ENCODE assay signal across 15 cellular contexts in the genomic region with DNA sequence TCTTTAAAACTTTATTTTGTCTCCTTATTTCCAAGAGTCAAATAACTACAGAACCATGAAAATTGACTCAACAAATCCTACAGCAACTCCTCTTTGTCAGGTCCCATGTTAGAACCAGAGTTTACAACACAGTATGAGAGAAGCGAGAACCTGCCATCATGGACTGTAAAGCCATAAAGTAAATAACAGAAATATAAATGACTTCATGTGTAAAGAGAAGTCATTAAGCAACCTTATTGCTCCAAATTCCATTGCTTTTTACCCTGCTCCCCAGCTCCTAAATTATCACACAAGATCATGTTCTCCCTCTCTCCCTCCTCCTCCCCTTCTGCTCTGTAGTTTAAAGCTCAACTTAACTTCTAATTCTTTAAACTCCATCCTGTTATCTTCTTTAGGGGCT.
DNase-seq lines count a peak whose midpoint lies in the region; ATAC-seq, FAIRE-seq and TF ChIP-seq lines count a peak whose summit lies in the region.
"Had no signal": no experiment of that assay in that cellular context is flagged by ENCODE, and none has a peak within 500 bp of the region (broad histone marks: within the 10 kb centered on the region; RNA-seq: fewer than 3 reads in every experiment).

No MANE protein-coding gene starts in this region.

- no peak for FAIRE-seq in small intestine (lab: Jason Lieb, UNC)
- FAIRE-seq: HTR-8/SVneo had no signal

- H3K27ac ChIP-seq in ascending aorta: peak overlapping the region; percentile 13 to 35
- no peak overlapping the region for H3K27ac ChIP-seq in iPS-20b (ENCODE audit: low read length)
- no peak overlapping the region for H3K27ac ChIP-seq in small intestine (ENCODE audit: low read depth in 1 of 2, low read length in 1 of 2)
- H3K27ac ChIP-seq: neutrophil had no signal

- ATAC-seq in HG02840 (IDR thresholded peaks at IDR 0.05; ENCODE audit: low FRiP score, unreplicated experiment): no peak

- no peaks in the 10 kb centered on the region for H3K9me3 ChIP-seq in ascending aorta
- H3K9me3 ChIP-seq in iPS-20b (ENCODE audit: insufficient read depth, low read depth, low read length): no peaks in the 10 kb centered on the region
- no peaks in the 10 kb centered on the region for H3K9me3 ChIP-seq in small intestine (ENCODE audit: control insufficient read depth, low read depth)
- H3K9me3 ChIP-seq: neutrophil had no signal

- H3K4me1 ChIP-seq in ascending aorta (peaks cover 0 to 6% of the 10 kb centered on the region in 2 donors), iPS-20b (ENCODE audit: insufficient read depth, low read length) (no peaks in the 10 kb centered on the region), small intestine (ENCODE audit: control insufficient read depth in 2 of 2, insufficient read depth in 1 of 2, low read depth in 1 of 2, low read length in 1 of 2) (peaks cover 0 to 2% of the 10 kb centered on the region in 2 donors)

- no peak overlapping the region for H3K4me3 ChIP-seq in ascending aorta
- no peak overlapping the region for H3K4me3 ChIP-seq in iPS-20b (ENCODE audit: low read length)
- no peak overlapping the region for H3K4me3 ChIP-seq in small intestine (ENCODE audit: low read depth in 1 of 2, low read length in 2 of 2)
- H3K4me3 ChIP-seq: MG63 had no signal

- 22 to 87% (median 63%) methylated on average over 1 of the region's 1 CpG for WGBS in small intestine, 3 donors

- no peak for TF ChIP-seq CTCF in ascending aorta (IDR thresholded peaks at IDR 0.05)

- DNase-seq in H4 (ENCODE audit: low spot score) (peak; percentile 4), ascending aorta (ENCODE audit: low spot score in 2 of 2) (no peak), small intestine (peak; percentile 19), HuH-7.5 (ENCODE audit: low spot score) (no peak), HUDEP-2 (lab: John Stamatoyannopoulos, UW; ENCODE audit: unreplicated experiment in 76 of 76) (no peak), NCI-H345 treated with DMSO at 0.1 percent for 48 hours (lab: John Stamatoyannopoulos, UW; ENCODE audit: unreplicated experiment) (no peak)
- DNase-seq: cerebellar nuclear complex, midbrain, NCI-H446 treated with DMSO at 0.1 percent for 48 hours had no signal

- H3K9ac ChIP-seq in iPS-20b (ENCODE audit: low read depth, low read length): peak overlapping the region; percentile 40; the same call in 1 of the 2 replicates

- H3K27me3 ChIP-seq in ascending aorta (no peaks in the 10 kb centered on the region), iPS-20b (ENCODE audit: insufficient read depth, low read length) (no peaks in the 10 kb centered on the region), small intestine (ENCODE audit: control insufficient read depth in 2 of 2, insufficient read depth in 2 of 2, low read length in 2 of 2) (no peaks in the 10 kb centered on the region)
- H3K27me3 ChIP-seq: foreskin keratinocyte, MG63, neutrophil had no signal

- H3K36me3 ChIP-seq in ascending aorta (no peaks in the 10 kb centered on the region), iPS-20b (ENCODE audit: insufficient read depth, low read depth, low read length) (no peaks in the 10 kb centered on the region), small intestine (ENCODE audit: control insufficient read depth in 2 of 2, insufficient read depth in 2 of 2, low read length in 2 of 2) (no peaks in the 10 kb centered on the region)
- H3K36me3 ChIP-seq: MG63, neutrophil had no signal

- intact Hi-C loops in ascending aorta (cut with DNase I): loop anchor here (5.0 kb wide), 1 partner anchor 77 kb away; the partner anchor contains the start of gene ABI3BP

Comparison
In these comparisons a context has a peak if more than half of its experiments do, and no peak if none do; other contexts are left out.
1. DNase-seq: peak in H4 (single experiment) and small intestine (single experiment); none in ascending aorta (0 of 2), HuH-7.5 (single experiment), HUDEP-2 (0 of 76) and NCI-H345 treated with DMSO at 0.1 percent for 48 hours (single experiment).
2. H3K27ac ChIP-seq: peak in ascending aorta (2 of 2); none in iPS-20b (single experiment) and small intestine (0 of 2).